Comparison of ENCODE assay signal across 14 cellular contexts in the genomic region with DNA sequence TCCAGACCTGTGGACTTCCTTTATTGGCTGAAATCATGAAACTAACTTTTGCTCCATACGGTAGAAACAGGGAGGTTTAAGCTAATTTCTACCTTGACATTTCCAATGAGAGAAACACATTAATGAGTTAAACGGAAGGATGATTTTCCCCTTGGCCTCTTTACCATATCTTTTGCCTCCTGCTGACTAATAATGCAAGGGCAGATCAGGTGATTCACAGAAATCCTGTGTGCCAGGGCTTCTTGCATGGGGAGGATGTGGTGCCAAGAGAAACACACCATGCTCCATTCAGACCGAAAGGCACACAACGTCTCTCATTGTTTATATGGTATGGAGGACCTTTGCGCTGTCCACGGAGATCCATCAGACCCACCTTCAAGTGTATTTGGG. TPM values are rescaled to one million over a fixed set of nuclear protein-coding genes. Genes with fewer than 3 reads are reported as not detected.
DNase-seq lines count a peak whose midpoint lies in the region; ATAC-seq and TF ChIP-seq lines count a peak whose summit lies in the region.
"Had no signal": no experiment of that assay in that cellular context is flagged by ENCODE, and none has a peak within 500 bp of the region (broad histone marks: within the 10 kb centered on the region; RNA-seq: fewer than 3 reads in every experiment).

No MANE protein-coding gene starts in this region.

- H3K27ac ChIP-seq in ACC112 (ENCODE audit: low read depth, low read length), result peak overlapping the region; percentile 52
- no peak overlapping the region for H3K27ac ChIP-seq in testis
- H3K27ac ChIP-seq: SK-N-MC had no signal

- H3K36me3 ChIP-seq in ACC112 (ENCODE audit: insufficient read depth, low read length), result no peaks in the 10 kb centered on the region
- H3K36me3 ChIP-seq in testis (ENCODE audit: low read depth, missing control alignments), result no peaks in the 10 kb centered on the region

- H3K4me3 ChIP-seq in ACC112 (ENCODE audit: low read depth, low read length), result 0 out of 2 replicates have a peak overlapping the region, but pooled peaks have one; percentile 10
- H3K4me3 ChIP-seq in testis, result no peak overlapping the region
- H3K4me3 ChIP-seq: SK-N-MC had no signal

- H3K27ac Mint-ChIP-seq in nephron, result peak overlapping the region; percentile 85 to 93 (median 93)

- TF ChIP-seq CTCF in nephron (IDR thresholded peaks at IDR 0.05; ENCODE audit: unreplicated experiment in 3 of 3) (no peak), testis (IDR thresholded peaks at IDR 0.05) (no peak)

- DNase-seq in NCI-H1092 (lab: John Stamatoyannopoulos, UW), result peak; percentile 11
- DNase-seq in cerebellum (ENCODE audit: low spot score), result peak; percentile 81
- DNase-seq in NCI-H2029 treated with DMSO at 0.1 percent for 48 hours (lab: John Stamatoyannopoulos, UW), result no peak
- DNase-seq in testis, result no peak
- DNase-seq: activated CD4-positive, alpha-beta T cell treated with anti-CD3 and anti-CD28 coated beads for 4 hours; activated gamma-delta T cell; HCEC 1CT; Karpas-422; NCI-H510A had no signal

- TF ChIP-seq POLR2A in testis (IDR thresholded peaks at IDR 0.05), result no peak

- H3K4me1 Mint-ChIP-seq in nephron, result peaks cover 26% of the 10 kb centered on the region

- H3K9me3 Mint-ChIP-seq in nephron, result peaks cover 10% of the 10 kb centered on the region

- no peaks in the 10 kb centered on the region for H3K9me3 ChIP-seq in testis

- H3K27me3 Mint-ChIP-seq in nephron (ENCODE audit: low read depth), result peaks cover 6% of the 10 kb centered on the region

- no peaks in the 10 kb centered on the region for H3K36me3 Mint-ChIP-seq in nephron (ENCODE audit: low read depth)

- ATAC-seq in HG03045 (IDR thresholded peaks at IDR 0.05; ENCODE audit: unreplicated experiment) (no peak), GM18909 (IDR thresholded peaks at IDR 0.05; ENCODE audit: poor library complexity, unreplicated experiment) (no peak)

- peak overlapping the region; percentile 29 to 43 (median 38) for H3K4me3 Mint-ChIP-seq in nephron

- no peaks in the 10 kb centered on the region for H3K79me2 ChIP-seq in ACC112 (ENCODE audit: control insufficient read depth, insufficient read depth, low read length, unreplicated experiment)

- H3K27me3 ChIP-seq in ACC112 (ENCODE audit: insufficient read depth, low read length) (peaks cover 12% of the 10 kb centered on the region; the same call in 1 of the 2 replicates), testis (no peaks in the 10 kb centered on the region)

- intact Hi-C loops in testis (cut with DNase I; ENCODE audit: low total_unique reads), result no loop called here

- peaks cover 22% of the 10 kb centered on the region for H3K4me1 ChIP-seq in ACC112 (ENCODE audit: control insufficient read depth, insufficient read depth, low read length, unreplicated experiment)
- H3K4me1 ChIP-seq in testis, result peaks cover 11% of the 10 kb centered on the region

- peak overlapping the region; percentile 70 for H2AFZ ChIP-seq in ACC112 (ENCODE audit: low read length, unreplicated experiment)

- WGBS in testis, 2 donors, result 54 to 62% methylated on average over 6 of the region's 6 CpGs

RNA-seq across cellular contexts. Expression of a gene that starts 17.4 kb away (rescaled TPM):
- total RNA-seq in cerebellum (5.2 TPM), testis (1 to 10 TPM; 2.2 to 6.3 TPM)
- 1.6 TPM for polyA plus RNA-seq in testis (ENCODE audit: insufficient read depth, low read depth, low replicate concordance)

Comparison
In these comparisons a context has a peak if more than half of its experiments do, and no peak if none do; other contexts are left out.
1. DNase-seq: peak in NCI-H1092 (single experiment) and cerebellum (single experiment); none in NCI-H2029 treated with DMSO at 0.1 percent for 48 hours (single experiment) and testis (single experiment).